ENCODE assay signal across 7 cellular contexts in genomic region chr2:224603746-224604500, GRCh38. TPM values are rescaled to one million over a fixed set of nuclear protein-coding genes. Genes with fewer than 3 reads are reported as not detected.
DNase-seq lines count a peak whose midpoint lies in the region; ATAC-seq and TF ChIP-seq lines count a peak whose summit lies in the region.
"Not testable (repeated sequence)": the region's sequence is repeated elsewhere in the genome, so short reads cannot be mapped to it uniquely, and the experiment has no call there.

No MANE protein-coding gene starts in this region.

- not testable (repeated sequence) for TF ChIP-seq CTCF in activated CD8-positive, alpha-beta T cell treated with anti-CD3 and anti-CD28 coated beads for 36 hours (IDR thresholded peaks at IDR 0.05); testis (IDR thresholded peaks at IDR 0.05)

- H2BK5ac ChIP-seq in neuronal stem cell (ENCODE audit: low read length): not testable (repeated sequence)

- H3K9ac ChIP-seq in ES-I3 (ENCODE audit: low read depth, low read length): peak overlapping the region; percentile 11; the same call in 1 of the 2 replicates
- H3K9ac ChIP-seq in neuronal stem cell (ENCODE audit: low read depth, low read length, poor library complexity): not testable (repeated sequence)

- not testable (repeated sequence) for H2BK12ac ChIP-seq in neuronal stem cell (ENCODE audit: low read length)

- not testable (repeated sequence) for H3K4me2 ChIP-seq in neuronal stem cell (ENCODE audit: insufficient read depth, low read length, poor library complexity, severe bottlenecking)

- not testable (repeated sequence) for H3K4me3 ChIP-seq in neuronal stem cell (ENCODE audit: low read length in 2 of 2)
- H3K4me3 ChIP-seq in testis: peak overlapping the region; percentile 42 to 54

- not testable (repeated sequence) for H4K8ac ChIP-seq in neuronal stem cell (ENCODE audit: low read depth, low read length)

- not testable (repeated sequence) for H3K36me3 Mint-ChIP-seq in activated CD4-positive, alpha-beta T cell treated with anti-CD3 and anti-CD28 coated beads for 36 hours (ENCODE audit: low read depth); activated CD8-positive, alpha-beta T cell treated with anti-CD3 and anti-CD28 coated beads for 36 hours (ENCODE audit: low read depth); activated T-cell treated with anti-CD3 and anti-CD28 coated beads, Interleukin-2, amount 50 U/mL, for 72 hours (ENCODE audit: insufficient read depth in 2 of 2)
- H3K36me3 Mint-ChIP-seq in activated naive CD4-positive, alpha-beta T cell treated with anti-CD3 and anti-CD28 coated beads, Interleukin-2, amount 50 U/mL, for 72 hours: peaks cover 0 to 16% of the 10 kb centered on the region in 2 donors

- H2BK15ac ChIP-seq in neuronal stem cell (ENCODE audit: low read length): not testable (repeated sequence)

- not testable (repeated sequence) for H3K27me3 Mint-ChIP-seq in activated CD4-positive, alpha-beta T cell treated with anti-CD3 and anti-CD28 coated beads for 36 hours; activated CD8-positive, alpha-beta T cell treated with anti-CD3 and anti-CD28 coated beads for 36 hours; activated T-cell treated with anti-CD3 and anti-CD28 coated beads, Interleukin-2, amount 50 U/mL, for 72 hours (ENCODE audit: low read depth)

- H3K23ac ChIP-seq in neuronal stem cell (ENCODE audit: low read depth, low read length, poor library complexity): not testable (repeated sequence)

- not testable (repeated sequence) for H3K27ac ChIP-seq in neuronal stem cell (replicated peaks; ENCODE audit: low read length)
- peak overlapping the region in 1 of 2 donors; percentile 17 for H3K27ac ChIP-seq in testis

- not testable (repeated sequence) for TF ChIP-seq POLR2A in testis (IDR thresholded peaks at IDR 0.05)

- H2AFZ ChIP-seq in neuronal stem cell (ENCODE audit: low read length): not testable (repeated sequence)

- H3K4ac ChIP-seq in neuronal stem cell (ENCODE audit: low read length): not testable (repeated sequence)

- CTCF ChIA-PET in activated CD4-positive, alpha-beta T cell treated with anti-CD3 and anti-CD28 coated beads for 36 hours (lab: Charles Lee): interaction anchor here (0.7 to 0.9 kb wide), 2 partner anchors 16 to 42 kb away, joined by 3 read pairs; no protein-coding TSS in a partner anchor
- CTCF ChIA-PET in activated CD8-positive, alpha-beta T cell treated with anti-CD3 and anti-CD28 coated beads for 36 hours (lab: Charles Lee): not testable (repeated sequence)

- H3K4me1 Mint-ChIP-seq in activated CD4-positive, alpha-beta T cell treated with anti-CD3 and anti-CD28 coated beads for 36 hours: peaks cover 19% of the 10 kb centered on the region
- H3K4me1 Mint-ChIP-seq in activated CD8-positive, alpha-beta T cell treated with anti-CD3 and anti-CD28 coated beads for 36 hours (ENCODE audit: low read depth): peaks cover 17% of the 10 kb centered on the region
- peaks cover 23% of the 10 kb centered on the region for H3K4me1 Mint-ChIP-seq in activated T-cell treated with anti-CD3 and anti-CD28 coated beads, Interleukin-2, amount 50 U/mL, for 72 hours (ENCODE audit: low read depth)

- H3K27ac Mint-ChIP-seq in activated CD4-positive, alpha-beta T cell treated with anti-CD3 and anti-CD28 coated beads for 36 hours; activated CD8-positive, alpha-beta T cell treated with anti-CD3 and anti-CD28 coated beads for 36 hours; activated T-cell treated with anti-CD3 and anti-CD28 coated beads, Interleukin-2, amount 50 U/mL, for 72 hours; activated naive CD4-positive, alpha-beta T cell treated with anti-CD3 and anti-CD28 coated beads, Interleukin-2, amount 50 U/mL, for 72 hours: not testable (repeated sequence)

- H3K36me3 ChIP-seq in ES-I3 (ENCODE audit: insufficient read depth, low read length); neuronal stem cell (replicated peaks in 1 of 2; ENCODE audit: control insufficient read depth in 2 of 2, insufficient read depth in 2 of 2, low read length in 2 of 2); testis (ENCODE audit: low read depth, missing control alignments): not testable (repeated sequence)

- not testable (repeated sequence) for H3K27me3 ChIP-seq in neuronal stem cell (ENCODE audit: control insufficient read depth in 3 of 3, insufficient read depth in 3 of 3, low read depth in 1 of 3, low read length in 3 of 3); testis

- peak; percentile 28 for DNase-seq in activated CD4-positive, alpha-beta T cell treated with anti-CD3 and anti-CD28 coated beads for 36 hours
- peak; percentile 25 for DNase-seq in activated CD8-positive, alpha-beta T cell treated with anti-CD3 and anti-CD28 coated beads for 36 hours
- peak in 1 of 2 donors; percentile 18 for DNase-seq in activated T-cell treated with anti-CD3 and anti-CD28 coated beads, Interleukin-2, amount 50 U/mL, for 72 hours
- DNase-seq in activated naive CD4-positive, alpha-beta T cell treated with anti-CD3 and anti-CD28 coated beads, Interleukin-2, amount 50 U/mL, for 72 hours (ENCODE audit: low spot score in 2 of 2); neuronal stem cell (ENCODE audit: low spot score); testis: not testable (repeated sequence)

- H3K4me3 Mint-ChIP-seq in activated CD4-positive, alpha-beta T cell treated with anti-CD3 and anti-CD28 coated beads for 36 hours; activated CD8-positive, alpha-beta T cell treated with anti-CD3 and anti-CD28 coated beads for 36 hours; activated T-cell treated with anti-CD3 and anti-CD28 coated beads, Interleukin-2, amount 50 U/mL, for 72 hours: not testable (repeated sequence)

- not testable (repeated sequence) for H3K79me1 ChIP-seq in neuronal stem cell (ENCODE audit: low read depth, low read length)

- H3K18ac ChIP-seq in neuronal stem cell (ENCODE audit: low read length): peak overlapping the region; percentile 19

- WGBS in neuronal stem cell (ENCODE audit: extremely low coverage in 2 of 2, insufficient read length in 2 of 2, insufficient replicate concordance in 1 of 2), 2 donors: no CpG with 5 or more reads among the region's 42 CpGs
- 53 to 79% methylated on average over 14 to 42 of the region's 42 CpGs for WGBS in testis, 2 donors

- not testable (repeated sequence) for H2BK120ac ChIP-seq in neuronal stem cell (ENCODE audit: low read depth, low read length)

- intact Hi-C loops in activated CD4-positive, alpha-beta T cell treated with anti-CD3 and anti-CD28 coated beads for 36 hours (cut with DNase I, micrococcal nuclease); activated CD8-positive, alpha-beta T cell treated with anti-CD3 and anti-CD28 coated beads for 36 hours (cut with micrococcal nuclease); testis (cut with DNase I; ENCODE audit: low total_unique reads): not testable (repeated sequence)

- H3K14ac ChIP-seq in neuronal stem cell (ENCODE audit: low read length): not testable (repeated sequence)

- H3K4me1 ChIP-seq in ES-I3 (ENCODE audit: insufficient read depth, low read length); neuronal stem cell (ENCODE audit: control insufficient read depth in 2 of 2, insufficient read depth in 1 of 2, low read depth in 1 of 2, low read length in 2 of 2); testis: not testable (repeated sequence)

- ATAC-seq in activated CD4-positive, alpha-beta T cell treated with anti-CD3 and anti-CD28 coated beads for 36 hours: peak; percentile 79
- peak; percentile 42 for ATAC-seq in activated CD8-positive, alpha-beta T cell treated with anti-CD3 and anti-CD28 coated beads for 36 hours
- ATAC-seq in activated T-cell treated with anti-CD3 and anti-CD28 coated beads, Interleukin-2, amount 50 U/mL, for 72 hours (replicated peaks in 1 of 2): peak; percentile 70 to 74
- ATAC-seq in activated naive CD4-positive, alpha-beta T cell treated with anti-CD3 and anti-CD28 coated beads, Interleukin-2, amount 50 U/mL, for 72 hours: peak; percentile 59 to 72

- not testable (repeated sequence) for H2AK5ac ChIP-seq in neuronal stem cell (ENCODE audit: low read depth, low read length)

- H4K91ac ChIP-seq in neuronal stem cell (ENCODE audit: low read depth, low read length, poor library complexity): not testable (repeated sequence)

- not testable (repeated sequence) for H3K9me3 ChIP-seq in ES-I3 (ENCODE audit: control insufficient read depth, insufficient read depth, low read length); neuronal stem cell (replicated peaks in 1 of 2; ENCODE audit: control insufficient read depth in 2 of 2, insufficient read depth in 1 of 2, low read depth in 1 of 2, low read length in 2 of 2); testis

- POLR2A ChIA-PET in activated CD4-positive, alpha-beta T cell treated with anti-CD3 and anti-CD28 coated beads for 36 hours (lab: Charles Lee): interaction anchor here (0.6 kb wide), 1 partner anchor 172 kb away, joined by 12 read pairs; no protein-coding TSS in a partner anchor
- POLR2A ChIA-PET in activated CD8-positive, alpha-beta T cell treated with anti-CD3 and anti-CD28 coated beads for 36 hours (lab: Charles Lee): not testable (repeated sequence)

- H3K9me3 Mint-ChIP-seq in activated CD4-positive, alpha-beta T cell treated with anti-CD3 and anti-CD28 coated beads for 36 hours (ENCODE audit: low read depth); activated CD8-positive, alpha-beta T cell treated with anti-CD3 and anti-CD28 coated beads for 36 hours; activated T-cell treated with anti-CD3 and anti-CD28 coated beads, Interleukin-2, amount 50 U/mL, for 72 hours; activated naive CD4-positive, alpha-beta T cell treated with anti-CD3 and anti-CD28 coated beads, Interleukin-2, amount 50 U/mL, for 72 hours: not testable (repeated sequence)

RNA-seq across cellular contexts. Expression of gene CUL3, which starts 18.8 kb away (rescaled TPM):
- total RNA-seq in activated CD4-positive, alpha-beta T cell treated with anti-CD3 and anti-CD28 coated beads for 36 hours: 10 to 100 TPM; 77.6 to 85.8 TPM
- 10 to 100 TPM; 75.0 to 76.7 TPM for total RNA-seq in activated CD8-positive, alpha-beta T cell treated with anti-CD3 and anti-CD28 coated beads for 36 hours
- total RNA-seq in activated T-cell treated with anti-CD3 and anti-CD28 coated beads, Interleukin-2, amount 50 U/mL, for 72 hours: 10 to 100 TPM; 61.4 to 68.5 TPM
- 100 to 1,000 TPM in 1 of 2 donors, 10 to 100 TPM in 1; 68.9 to 120 TPM for total RNA-seq in activated naive CD4-positive, alpha-beta T cell treated with anti-CD3 and anti-CD28 coated beads, Interleukin-2, amount 50 U/mL, for 72 hours
- polyA plus RNA-seq in neuronal stem cell (2013, experiment 1 of 2): 101 TPM
- polyA plus RNA-seq in neuronal stem cell (2013, experiment 2 of 2): 101 TPM
- total RNA-seq in testis: 100 to 1,000 TPM; 184 to 256 TPM
- 442 TPM for polyA plus RNA-seq in testis (ENCODE audit: insufficient read depth, low read depth, low replicate concordance)
